ENCODE assay signal across 23 cellular contexts in the genomic region with DNA sequence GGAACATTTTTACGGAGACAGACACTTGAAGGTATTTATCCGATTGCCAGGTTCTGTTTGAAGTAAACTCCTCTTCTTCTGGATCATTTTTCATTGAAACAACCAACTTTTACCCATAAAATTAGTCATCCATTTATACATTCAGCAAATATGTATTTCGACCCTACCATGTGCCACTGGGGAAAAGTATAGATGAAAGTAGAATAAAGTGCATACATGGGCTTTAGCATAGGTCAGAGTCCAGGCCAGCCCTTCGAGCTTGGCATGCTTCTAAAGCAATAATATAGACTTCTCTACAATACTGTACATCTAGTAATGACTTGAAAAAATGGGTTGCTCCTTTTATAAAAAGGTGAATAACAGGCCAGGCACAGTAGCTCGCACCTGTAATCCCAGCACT. TPM values are rescaled to one million over a fixed set of nuclear protein-coding genes. Genes with fewer than 3 reads are reported as not detected.
DNase-seq lines count a peak whose midpoint lies in the region; ATAC-seq, FAIRE-seq and TF ChIP-seq lines count a peak whose summit lies in the region.
"Had no signal": no experiment of that assay in that cellular context is flagged by ENCODE, and none has a peak within 500 bp of the region (broad histone marks: within the 10 kb centered on the region; RNA-seq: fewer than 3 reads in every experiment).

No MANE protein-coding gene starts in this region.

- H2BK20ac ChIP-seq in IMR-90 (ENCODE audit: low read depth, low read length), result no peak overlapping the region

- no peak for TF ChIP-seq CTCF in IMR-90 (conservative IDR thresholded peaks at IDR 0.05; ENCODE audit: low read depth, low read length)
- no peak for TF ChIP-seq CTCF in astrocyte (IDR thresholded peaks at IDR 0.05; ENCODE audit: insufficient read depth, low read depth, low read length)
- TF ChIP-seq CTCF in progenitor cell of endocrine pancreas (IDR thresholded peaks at IDR 0.05; ENCODE audit: unreplicated experiment), result no peak

- DNase-seq in EL, result peak; percentile 5
- peak; percentile 14 for DNase-seq in IMR-90
- DNase-seq in astrocyte (ENCODE audit: low read depth), result no peak
- no peak for DNase-seq in progenitor cell of endocrine pancreas (ENCODE audit: low spot score, unreplicated experiment)
- no peak for DNase-seq in hepatic stellate cell (ENCODE audit: low spot score)
- DNase-seq in urothelium cell line (ENCODE audit: low spot score), result no peak
- DNase-seq: activated CD4-positive, alpha-beta memory T cell treated with anti-CD3 and anti-CD28 coated beads, Interleukin-2, amount 10 ng/mL, durations not matched to agents 7 days and 5 days; activated naive CD4-positive, alpha-beta T cell treated with anti-CD3 and anti-CD28 coated beads for 36 hours; cerebellar nuclear complex; DMS79 treated with DMSO at 0.1 percent for 48 hours; heart right ventricle; left ventricle myocardium inferior; NCI-H1417; NCI-H510A; RPMI8226; stimulated activated CD4-positive, alpha-beta T cell treated with anti-CD3 and anti-CD28 coated beads, Interleukin-2, amount 100 ng/mL, for 24 hours; T-helper 9 cell had no signal

- H3K4me1 Mint-ChIP-seq in astrocyte (ENCODE audit: low read depth, unreplicated experiment) (no peaks in the 10 kb centered on the region), progenitor cell of endocrine pancreas (ENCODE audit: low read depth) (peaks cover 16% of the 10 kb centered on the region)
- H3K4me1 Mint-ChIP-seq: activated CD4-positive, alpha-beta memory T cell treated with anti-CD3 and anti-CD28 coated beads, Interleukin-2, amount 10 ng/mL, durations not matched to agents 7 days and 5 days; neural crest cell; stimulated activated memory B cell treated with anti-CD40 and anti-IgM and Interleukin-4, amounts not matched to agents 10 μg/mL and 1 μg/mL and 100 μg/mL, for 72 hours had no signal

- ATAC-seq in IMR-90 (ENCODE audit: low read depth), result no peak
- ATAC-seq in HG03354 (IDR thresholded peaks at IDR 0.05; ENCODE audit: poor library complexity, severe bottlenecking, unreplicated experiment), result no peak
- ATAC-seq: heart right ventricle; stimulated activated memory B cell treated with anti-CD40 and anti-IgM and Interleukin-4, amounts not matched to agents 10 μg/mL and 1 μg/mL and 100 μg/mL, for 72 hours had no signal

- H3K9ac ChIP-seq in IMR-90 (ENCODE audit: low read depth, low read length) (no peak overlapping the region), astrocyte (ENCODE audit: low read length) (no peak overlapping the region)

- H3K4me3 Mint-ChIP-seq in astrocyte (ENCODE audit: unreplicated experiment), result no peak overlapping the region
- H3K4me3 Mint-ChIP-seq in progenitor cell of endocrine pancreas (ENCODE audit: low read depth), result no peak overlapping the region
- H3K4me3 Mint-ChIP-seq: activated CD4-positive, alpha-beta memory T cell treated with anti-CD3 and anti-CD28 coated beads, Interleukin-2, amount 10 ng/mL, durations not matched to agents 7 days and 5 days; activated naive CD4-positive, alpha-beta T cell treated with anti-CD3 and anti-CD28 coated beads for 36 hours; neural crest cell; stimulated activated memory B cell treated with anti-CD40 and anti-IgM and Interleukin-4, amounts not matched to agents 10 μg/mL and 1 μg/mL and 100 μg/mL, for 72 hours had no signal

- H3K79me1 ChIP-seq in IMR-90 (ENCODE audit: low read depth in 1 of 2, low read length in 2 of 2), result peaks cover 0 to 34% of the 10 kb centered on the region in 2 experiments; a peak in 1 of 4 replicates

- no peak overlapping the region for H2BK120ac ChIP-seq in IMR-90 (ENCODE audit: low read depth, low read length)

- no TSS peak for BruUV-seq in IMR-90 (replicated peaks; lab: Mats Ljungman, UMichigan)

- no peak overlapping the region for H2BK15ac ChIP-seq in IMR-90 (ENCODE audit: low read depth, low read length)

- H3K56ac ChIP-seq in IMR-90 (ENCODE audit: extremely low read depth, insufficient read depth, low read length), result no peak overlapping the region

- H3K4ac ChIP-seq in IMR-90 (ENCODE audit: low read depth, low read length), result no peak overlapping the region

- no peak overlapping the region for H3K27ac Mint-ChIP-seq in astrocyte (ENCODE audit: unreplicated experiment)
- H3K27ac Mint-ChIP-seq in progenitor cell of endocrine pancreas, result peak overlapping the region; percentile 86
- H3K27ac Mint-ChIP-seq: activated CD4-positive, alpha-beta memory T cell treated with anti-CD3 and anti-CD28 coated beads, Interleukin-2, amount 10 ng/mL, durations not matched to agents 7 days and 5 days; activated naive CD4-positive, alpha-beta T cell treated with anti-CD3 and anti-CD28 coated beads for 36 hours; stimulated activated memory B cell treated with anti-CD40 and anti-IgM and Interleukin-4, amounts not matched to agents 10 μg/mL and 1 μg/mL and 100 μg/mL, for 72 hours had no signal

- no peak overlapping the region for H3K23ac ChIP-seq in IMR-90 (ENCODE audit: low read depth, low read length)

- dilution Hi-C loops in IMR-90 (cut with HindIII; ENCODE audit: low sequenced_read_pairs, unreplicated experiment), result no loop called here

- peaks cover 6% of the 10 kb centered on the region for H3K36me3 Mint-ChIP-seq in astrocyte (ENCODE audit: low read depth, unreplicated experiment)
- H3K36me3 Mint-ChIP-seq in progenitor cell of endocrine pancreas (ENCODE audit: insufficient read depth), result peaks cover 7% of the 10 kb centered on the region

- H3K9me3 Mint-ChIP-seq in astrocyte (ENCODE audit: unreplicated experiment) (no peaks in the 10 kb centered on the region), progenitor cell of endocrine pancreas (ENCODE audit: low read depth) (no peaks in the 10 kb centered on the region)
- H3K9me3 Mint-ChIP-seq: activated CD4-positive, alpha-beta memory T cell treated with anti-CD3 and anti-CD28 coated beads, Interleukin-2, amount 10 ng/mL, durations not matched to agents 7 days and 5 days; activated naive CD4-positive, alpha-beta T cell treated with anti-CD3 and anti-CD28 coated beads for 36 hours; neural crest cell; stimulated activated memory B cell treated with anti-CD40 and anti-IgM and Interleukin-4, amounts not matched to agents 10 μg/mL and 1 μg/mL and 100 μg/mL, for 72 hours had no signal

- H3K4me3 ChIP-seq in IMR-90 (ENCODE audit: insufficient read depth, low read depth, low read length) (no peak overlapping the region), astrocyte (ENCODE audit: insufficient read depth, low read depth, low read length) (no peak overlapping the region)
- H3K4me3 ChIP-seq: heart right ventricle, left ventricle myocardium inferior, skin epidermis, thoracic aorta had no signal

- WGBS in IMR-90 (ENCODE audit: extremely low coverage in 2 of 2, insufficient read length in 1 of 2), 2 experiments, result 60% methylated on average over 1 of the region's 5 CpGs; no CpG with 5 or more reads in 1 of the 2 experiments

- H3K9me3 ChIP-seq in IMR-90 (ENCODE audit: control insufficient read depth, insufficient read depth, low read length) (no peaks in the 10 kb centered on the region), astrocyte (ENCODE audit: insufficient read depth, low read depth, low read length) (no peaks in the 10 kb centered on the region)
- H3K9me3 ChIP-seq: heart right ventricle, left ventricle myocardium inferior, thoracic aorta had no signal

- H3K36me3 ChIP-seq in IMR-90 (ENCODE audit: control insufficient read depth, insufficient read depth, low read length) (peaks cover 4% of the 10 kb centered on the region), astrocyte (ENCODE audit: insufficient read depth, low read length) (peaks cover 3% of the 10 kb centered on the region)

- H3K18ac ChIP-seq in IMR-90 (ENCODE audit: low read depth, low read length), result no peak overlapping the region

- peaks cover 2% of the 10 kb centered on the region for H3K4me1 ChIP-seq in IMR-90 (ENCODE audit: control insufficient read depth, insufficient read depth, low read length)
- H3K4me1 ChIP-seq in astrocyte (ENCODE audit: insufficient read depth, low read length), result no peaks in the 10 kb centered on the region
- H3K4me1 ChIP-seq: heart right ventricle, left ventricle myocardium inferior had no signal

- no peaks in the 10 kb centered on the region for H3K9me1 ChIP-seq in IMR-90 (ENCODE audit: insufficient read depth, low read length)

- H2AFZ ChIP-seq in IMR-90 (replicated peaks; ENCODE audit: low read length, poor library complexity), result no peak overlapping the region
- no peak overlapping the region for H2AFZ ChIP-seq in astrocyte (ENCODE audit: low read depth, low read length)

- H3K27me3 Mint-ChIP-seq in astrocyte (ENCODE audit: low read depth, unreplicated experiment) (no peaks in the 10 kb centered on the region), progenitor cell of endocrine pancreas (no peaks in the 10 kb centered on the region)
- H3K27me3 Mint-ChIP-seq: activated CD4-positive, alpha-beta memory T cell treated with anti-CD3 and anti-CD28 coated beads, Interleukin-2, amount 10 ng/mL, durations not matched to agents 7 days and 5 days; stimulated activated memory B cell treated with anti-CD40 and anti-IgM and Interleukin-4, amounts not matched to agents 10 μg/mL and 1 μg/mL and 100 μg/mL, for 72 hours had no signal

- no peak for TF ChIP-seq POLR2A in IMR-90 (IDR thresholded peaks at IDR 0.05; ENCODE audit: low read depth, low read length)

- CTCF ChIA-PET in IMR-90 (lab: Yijun Ruan, JAX), result no interaction called here

- H2AK5ac ChIP-seq in IMR-90 (ENCODE audit: low read depth, low read length), result no peak overlapping the region

- no peak overlapping the region for H4K5ac ChIP-seq in IMR-90 (ENCODE audit: low read depth, low read length)

- in situ Hi-C loops in IMR-90 (cut with MboI; ENCODE audit: low sequenced_read_pairs), result no loop called here

- H3K27ac ChIP-seq in IMR-90 (ENCODE audit: insufficient read depth, low read length) (peak overlapping the region; percentile 3; the same call in 1 of the 2 replicates), astrocyte (ENCODE audit: low read depth, low read length) (peak overlapping the region; percentile 8)
- H3K27ac ChIP-seq: heart right ventricle, left ventricle myocardium inferior, thoracic aorta had no signal

- peaks cover 5% of the 10 kb centered on the region for H3K79me2 ChIP-seq in astrocyte (ENCODE audit: insufficient read depth, low read length)

- POLR2A ChIA-PET in IMR-90 (lab: Charles Lee; ENCODE audit: unreplicated experiment), result no interaction called here

- no peak overlapping the region for H4K8ac ChIP-seq in IMR-90 (ENCODE audit: low read depth in 2 of 2, low read length in 2 of 2)

- H2BK5ac ChIP-seq in IMR-90 (ENCODE audit: low read depth, low read length, poor library complexity, severe bottlenecking), result no peak overlapping the region

- no peak overlapping the region for H2AK9ac ChIP-seq in IMR-90 (replicated peaks; ENCODE audit: low read depth, low read length, poor library complexity)

- H4K20me1 ChIP-seq in IMR-90 (ENCODE audit: insufficient read depth, low read length), result no peaks in the 10 kb centered on the region
- H4K20me1 ChIP-seq in astrocyte (ENCODE audit: insufficient read depth, low read length), result peaks cover 2% of the 10 kb centered on the region

- no peak for FAIRE-seq in astrocyte (lab: Jason Lieb, UNC)
- no peak for FAIRE-seq in urothelium cell line (lab: Jason Lieb, UNC)
- FAIRE-seq: GM19239 had no signal

- intact Hi-C loops in IMR-90 (cut with micrococcal nuclease), result no loop called here

- H4K91ac ChIP-seq in IMR-90 (ENCODE audit: insufficient read depth, low read depth, low read length), result no peak overlapping the region

- H3K4me2 ChIP-seq in IMR-90 (ENCODE audit: low read depth, low read length) (no peak overlapping the region), astrocyte (ENCODE audit: low read length) (peak overlapping the region; percentile 20)

- no peak overlapping the region for H3K14ac ChIP-seq in IMR-90 (replicated peaks; ENCODE audit: low read depth, low read length)

- H3K27me3 ChIP-seq in IMR-90 (ENCODE audit: control insufficient read depth, insufficient read depth, low read length) (no peaks in the 10 kb centered on the region), astrocyte (ENCODE audit: insufficient read depth, low read length) (no peaks in the 10 kb centered on the region)
- H3K27me3 ChIP-seq: heart right ventricle had no signal

- TF ChIP-seq RAD21 in IMR-90 (IDR thresholded peaks at IDR 0.05; ENCODE audit: low read length), result no peak

RNA-seq across cellular contexts. Expression of a gene that starts 10.1 kb away (rescaled TPM):
- 20.6 and 26.7 TPM in 2 replicates for total RNA-seq in IMR-90 (2012; rRNA removed)
- 6.1 and 9.9 TPM in 2 replicates for polyA plus RNA-seq in IMR-90 (2012; rRNA removed)
- 0.96 and 1.0 TPM in 2 replicates for polyA plus RNA-seq in IMR-90 (2012; cell fraction: cytosol; rRNA removed)
- 7.9 and 23.4 TPM in 2 replicates for polyA plus RNA-seq in IMR-90 (2012; cell fraction: nucleus; rRNA removed; ENCODE audit: low replicate concordance)
- 17.6 and 20.5 TPM in 2 replicates for total RNA-seq in astrocyte
- total RNA-seq in progenitor cell of endocrine pancreas, result 27.5 and 32.3 TPM in 2 replicates

RNA-seq across cellular contexts. Expression of a gene that starts 42.9 kb away (rescaled TPM):
- total RNA-seq in IMR-90 (2012; rRNA removed) (4.3 and 5.6 TPM in 2 replicates), astrocyte (6.2 and 7.1 TPM in 2 replicates), progenitor cell of endocrine pancreas (36.2 and 37.3 TPM in 2 replicates)
- 0.76 and 1.0 TPM in 2 replicates for polyA plus RNA-seq in IMR-90 (2012; rRNA removed)
- 0.21 and 0.35 TPM in 2 replicates for polyA plus RNA-seq in IMR-90 (2012; cell fraction: cytosol; rRNA removed)
- polyA plus RNA-seq in IMR-90 (2012; cell fraction: nucleus; rRNA removed; ENCODE audit: low replicate concordance), result 0.59 and 1.8 TPM in 2 replicates

RNA-seq across cellular contexts. Expression of a gene that starts 45.4 kb away (rescaled TPM):
- total RNA-seq in IMR-90 (2012; rRNA removed) (5.6 and 10.0 TPM in 2 replicates), astrocyte (4.8 and 5.8 TPM in 2 replicates), progenitor cell of endocrine pancreas (33.3 and 34.5 TPM in 2 replicates)
- polyA plus RNA-seq in IMR-90 (2012; rRNA removed), result 3.3 and 3.9 TPM in 2 replicates
- polyA plus RNA-seq in IMR-90 (2012; cell fraction: cytosol; rRNA removed), result 0.34 and 0.41 TPM in 2 replicates
- 0.61 and 4.2 TPM in 2 replicates for polyA plus RNA-seq in IMR-90 (2012; cell fraction: nucleus; rRNA removed; ENCODE audit: low replicate concordance)

Comparison
In these comparisons a context has a peak if more than half of its experiments do, and no peak if none do; other contexts are left out.
1. DNase-seq: peak in EL (single experiment) and IMR-90 (single experiment); none in astrocyte (single experiment), progenitor cell of endocrine pancreas (single experiment), hepatic stellate cell (single experiment) and urothelium cell line (single experiment).